Comparison of ENCODE assay signal across 15 cellular contexts in genomic region chr19:3494559-3494958, GRCh38. TPM values are rescaled to one million over a fixed set of nuclear protein-coding genes. Genes with fewer than 3 reads are reported as not detected.
DNase-seq lines count a peak whose midpoint lies in the region; ATAC-seq lines count a peak whose summit lies in the region.
"Had no signal": no experiment of that assay in that cellular context is flagged by ENCODE, and none has a peak within 500 bp of the region (broad histone marks: within the 10 kb centered on the region; RNA-seq: fewer than 3 reads in every experiment).

No MANE protein-coding gene starts in this region.

- H3K27me3 ChIP-seq in CD8-positive, alpha-beta memory T cell (ENCODE audit: insufficient read depth, low read length, poor library complexity, severe bottlenecking), result no peaks in the 10 kb centered on the region
- H3K27me3 ChIP-seq: colonic mucosa, sigmoid colon had no signal

- H3K9me3 Mint-ChIP-seq in activated T-helper 2 cell treated with anti-CD3 and anti-CD28 coated beads, Interferon-gamma antibody, Interleukin-2, Interleukin-4, amounts not matched to agents 10 μg/mL and 5 μg/mL and 100 μg/mL, durations not matched to agents 14 hours and 24 hours and 36 hours, result no peaks in the 10 kb centered on the region
- no peaks in the 10 kb centered on the region for H3K9me3 Mint-ChIP-seq in CD8-positive, alpha-beta memory T cell
- H3K9me3 Mint-ChIP-seq: naive B cell; stimulated activated naive CD8-positive, alpha-beta T cell treated with anti-CD3 and anti-CD28 coated beads, Interleukin-15, Interleukin-2, amounts not matched to agents 100 ng/mL and 50 ng/mL, for 24 hours had no signal

- H3K27me3 Mint-ChIP-seq in activated T-helper 2 cell treated with anti-CD3 and anti-CD28 coated beads, Interferon-gamma antibody, Interleukin-2, Interleukin-4, amounts not matched to agents 10 μg/mL and 5 μg/mL and 100 μg/mL, durations not matched to agents 14 hours and 24 hours and 36 hours (ENCODE audit: low read depth), result no peaks in the 10 kb centered on the region
- H3K27me3 Mint-ChIP-seq in CD8-positive, alpha-beta memory T cell, result no peaks in the 10 kb centered on the region
- H3K27me3 Mint-ChIP-seq: naive B cell; stimulated activated naive CD8-positive, alpha-beta T cell treated with anti-CD3 and anti-CD28 coated beads, Interleukin-15, Interleukin-2, amounts not matched to agents 100 ng/mL and 50 ng/mL, for 24 hours had no signal

- CTCF ChIA-PET in CD8-positive, alpha-beta memory T cell (lab: Charles Lee), result interaction anchor here (0.6 to 1.4 kb wide), 2 partner anchors 9 to 328 kb away, joined by 3 to 7 read pairs; no protein-coding TSS in a partner anchor

- no peak for ATAC-seq in GM21737 (IDR thresholded peaks at IDR 0.05; ENCODE audit: unreplicated experiment)

- no peak overlapping the region for H3K4me3 ChIP-seq in CD8-positive, alpha-beta memory T cell (ENCODE audit: low read length)
- H3K4me3 ChIP-seq: colonic mucosa, sigmoid colon had no signal

- peaks cover 48% of the 10 kb centered on the region for H3K36me3 Mint-ChIP-seq in activated T-helper 2 cell treated with anti-CD3 and anti-CD28 coated beads, Interferon-gamma antibody, Interleukin-2, Interleukin-4, amounts not matched to agents 10 μg/mL and 5 μg/mL and 100 μg/mL, durations not matched to agents 14 hours and 24 hours and 36 hours (ENCODE audit: low read depth)
- H3K36me3 Mint-ChIP-seq in CD8-positive, alpha-beta memory T cell, result peaks cover 0 to 53% (median 4%) of the 10 kb centered on the region in 3 donors

- H3K9me3 ChIP-seq in CD8-positive, alpha-beta memory T cell (ENCODE audit: low read length), result no peaks in the 10 kb centered on the region
- H3K9me3 ChIP-seq: colonic mucosa, sigmoid colon had no signal

- POLR2A ChIA-PET in CD8-positive, alpha-beta memory T cell (lab: Charles Lee), result interaction anchor here (0.5 kb wide), 1 partner anchor 15 kb away, joined by 3 read pairs; no protein-coding TSS in a partner anchor

- H3K4me1 ChIP-seq in CD8-positive, alpha-beta memory T cell (ENCODE audit: insufficient read depth, low read length), result peaks cover 3% of the 10 kb centered on the region

- intact Hi-C loops in activated T-helper 2 cell treated with anti-CD3 and anti-CD28 coated beads, Interferon-gamma antibody, Interleukin-2, Interleukin-4, amounts not matched to agents 10 μg/mL and 5 μg/mL and 100 μg/mL, durations not matched to agents 14 hours and 24 hours and 36 hours (cut with micrococcal nuclease), result no loop called here

- no peak overlapping the region for H3K27ac ChIP-seq in CD8-positive, alpha-beta memory T cell (ENCODE audit: low read depth, low read length)
- H3K27ac ChIP-seq: colonic mucosa, sigmoid colon had no signal

- H3K27ac Mint-ChIP-seq in activated T-helper 2 cell treated with anti-CD3 and anti-CD28 coated beads, Interferon-gamma antibody, Interleukin-2, Interleukin-4, amounts not matched to agents 10 μg/mL and 5 μg/mL and 100 μg/mL, durations not matched to agents 14 hours and 24 hours and 36 hours, result no peak overlapping the region
- H3K27ac Mint-ChIP-seq in CD8-positive, alpha-beta memory T cell, result no peak overlapping the region
- H3K27ac Mint-ChIP-seq: stimulated activated naive CD8-positive, alpha-beta T cell treated with anti-CD3 and anti-CD28 coated beads, Interleukin-15, Interleukin-2, amounts not matched to agents 100 ng/mL and 50 ng/mL, for 24 hours had no signal

- no peak overlapping the region for H3K4me3 Mint-ChIP-seq in activated T-helper 2 cell treated with anti-CD3 and anti-CD28 coated beads, Interferon-gamma antibody, Interleukin-2, Interleukin-4, amounts not matched to agents 10 μg/mL and 5 μg/mL and 100 μg/mL, durations not matched to agents 14 hours and 24 hours and 36 hours (ENCODE audit: low read depth)
- no peak overlapping the region for H3K4me3 Mint-ChIP-seq in CD8-positive, alpha-beta memory T cell
- H3K4me3 Mint-ChIP-seq: naive B cell; stimulated activated naive CD8-positive, alpha-beta T cell treated with anti-CD3 and anti-CD28 coated beads, Interleukin-15, Interleukin-2, amounts not matched to agents 100 ng/mL and 50 ng/mL, for 24 hours had no signal

- peaks cover 7% of the 10 kb centered on the region for H3K4me1 Mint-ChIP-seq in activated T-helper 2 cell treated with anti-CD3 and anti-CD28 coated beads, Interferon-gamma antibody, Interleukin-2, Interleukin-4, amounts not matched to agents 10 μg/mL and 5 μg/mL and 100 μg/mL, durations not matched to agents 14 hours and 24 hours and 36 hours (ENCODE audit: low read depth)
- peaks cover 10 to 17% (median 12%) of the 10 kb centered on the region in 3 donors for H3K4me1 Mint-ChIP-seq in CD8-positive, alpha-beta memory T cell

- no peaks in the 10 kb centered on the region for H3K36me3 ChIP-seq in CD8-positive, alpha-beta memory T cell (ENCODE audit: insufficient read depth, low read length)

- DNase-seq in activated CD4-positive, alpha-beta T cell treated with anti-CD3 and anti-CD28 coated beads for 24 hours (ENCODE audit: low read depth in 2 of 2), result peak; percentile 50 to 52
- no peak for DNase-seq in activated CD4-positive, alpha-beta T cell treated with anti-CD3 and anti-CD28 coated beads for 1 hour
- peak; percentile 31 for DNase-seq in activated T-helper 2 cell treated with anti-CD3 and anti-CD28 coated beads, Interferon-gamma antibody, Interleukin-2, Interleukin-4, amounts not matched to agents 10 μg/mL and 5 μg/mL and 100 μg/mL, durations not matched to agents 14 hours and 24 hours and 36 hours (ENCODE audit: low spot score)
- DNase-seq in nucleus accumbens (lab: John Stamatoyannopoulos, UW) (peak in 34 of 56 donors; percentile 17 to 80 (median 52)), 8988T (no peak), activated gamma-delta T cell (lab: John Stamatoyannopoulos, UW) (no peak)
- DNase-seq in CD8-positive, alpha-beta memory T cell, result no peak
- DNase-seq: colonic mucosa, EL, naive B cell, sigmoid colon had no signal

RNA-seq across cellular contexts. Expression of gene DOHH, which starts 5.9 kb away (rescaled TPM):
- total RNA-seq in activated T-helper 2 cell treated with anti-CD3 and anti-CD28 coated beads, Interferon-gamma antibody, Interleukin-2, Interleukin-4, amounts not matched to agents 10 μg/mL and 5 μg/mL and 100 μg/mL, durations not matched to agents 14 hours and 24 hours and 36 hours, result 19.7 and 20.6 TPM in 2 replicates
- 10 to 100 TPM; 21.3 to 21.4 TPM for total RNA-seq in CD8-positive, alpha-beta memory T cell
- polyA plus RNA-seq in CD8-positive, alpha-beta memory T cell, result 14.0 TPM

RNA-seq across cellular contexts. Expression of gene SMIM44, which starts 11.3 kb away (rescaled TPM):
- not detected in 2 replicates for total RNA-seq in activated T-helper 2 cell treated with anti-CD3 and anti-CD28 coated beads, Interferon-gamma antibody, Interleukin-2, Interleukin-4, amounts not matched to agents 10 μg/mL and 5 μg/mL and 100 μg/mL, durations not matched to agents 14 hours and 24 hours and 36 hours
- not detected for total RNA-seq in CD8-positive, alpha-beta memory T cell
- not detected for polyA plus RNA-seq in CD8-positive, alpha-beta memory T cell
- total RNA-seq: HT1080, OCI-LY7, sigmoid colon had no signal

RNA-seq across cellular contexts. Expression of gene FZR1, which starts 11.6 kb away (rescaled TPM):
- 44.3 and 49.2 TPM in 2 replicates for total RNA-seq in activated T-helper 2 cell treated with anti-CD3 and anti-CD28 coated beads, Interferon-gamma antibody, Interleukin-2, Interleukin-4, amounts not matched to agents 10 μg/mL and 5 μg/mL and 100 μg/mL, durations not matched to agents 14 hours and 24 hours and 36 hours
- total RNA-seq in CD8-positive, alpha-beta memory T cell, result 10 to 100 TPM; 36.7 to 36.9 TPM
- polyA plus RNA-seq in CD8-positive, alpha-beta memory T cell, result 14.4 TPM

RNA-seq across cellular contexts. Expression of gene SMIM24, which starts 14.2 kb away (rescaled TPM):
- 0.51 and 0.84 TPM in 2 replicates for total RNA-seq in activated T-helper 2 cell treated with anti-CD3 and anti-CD28 coated beads, Interferon-gamma antibody, Interleukin-2, Interleukin-4, amounts not matched to agents 10 μg/mL and 5 μg/mL and 100 μg/mL, durations not matched to agents 14 hours and 24 hours and 36 hours
- total RNA-seq in CD8-positive, alpha-beta memory T cell, result not detected
- polyA plus RNA-seq in CD8-positive, alpha-beta memory T cell, result 0.66 TPM
- total RNA-seq: HT1080, sigmoid colon had no signal

RNA-seq across cellular contexts. Expression of gene TEKTIP1, which starts 44.4 kb away (rescaled TPM):
- 2.0 and 2.5 TPM in 2 replicates for total RNA-seq in activated T-helper 2 cell treated with anti-CD3 and anti-CD28 coated beads, Interferon-gamma antibody, Interleukin-2, Interleukin-4, amounts not matched to agents 10 μg/mL and 5 μg/mL and 100 μg/mL, durations not matched to agents 14 hours and 24 hours and 36 hours
- total RNA-seq in CD8-positive, alpha-beta memory T cell, result 1 to 10 TPM; 1.0 to 1.2 TPM
- polyA plus RNA-seq in CD8-positive, alpha-beta memory T cell, result 0.38 TPM
- total RNA-seq: HT1080 had no signal

Comparison
In these comparisons a context has a peak if more than half of its experiments do, and no peak if none do; other contexts are left out.
1. DNase-seq: peak in activated CD4-positive, alpha-beta T cell treated with anti-CD3 and anti-CD28 coated beads for 24 hours (2 of 2), activated T-helper 2 cell treated with anti-CD3 and anti-CD28 coated beads, Interferon-gamma antibody, Interleukin-2, Interleukin-4, amounts not matched to agents 10 μg/mL and 5 μg/mL and 100 μg/mL, durations not matched to agents 14 hours and 24 hours and 36 hours (single experiment) and nucleus accumbens (34 of 56); none in activated CD4-positive, alpha-beta T cell treated with anti-CD3 and anti-CD28 coated beads for 1 hour (single experiment), 8988T (single experiment), activated gamma-delta T cell (single experiment) and CD8-positive, alpha-beta memory T cell (0 of 5).